Comparison of ENCODE assay signal across 9 cellular contexts in the genomic region with DNA sequence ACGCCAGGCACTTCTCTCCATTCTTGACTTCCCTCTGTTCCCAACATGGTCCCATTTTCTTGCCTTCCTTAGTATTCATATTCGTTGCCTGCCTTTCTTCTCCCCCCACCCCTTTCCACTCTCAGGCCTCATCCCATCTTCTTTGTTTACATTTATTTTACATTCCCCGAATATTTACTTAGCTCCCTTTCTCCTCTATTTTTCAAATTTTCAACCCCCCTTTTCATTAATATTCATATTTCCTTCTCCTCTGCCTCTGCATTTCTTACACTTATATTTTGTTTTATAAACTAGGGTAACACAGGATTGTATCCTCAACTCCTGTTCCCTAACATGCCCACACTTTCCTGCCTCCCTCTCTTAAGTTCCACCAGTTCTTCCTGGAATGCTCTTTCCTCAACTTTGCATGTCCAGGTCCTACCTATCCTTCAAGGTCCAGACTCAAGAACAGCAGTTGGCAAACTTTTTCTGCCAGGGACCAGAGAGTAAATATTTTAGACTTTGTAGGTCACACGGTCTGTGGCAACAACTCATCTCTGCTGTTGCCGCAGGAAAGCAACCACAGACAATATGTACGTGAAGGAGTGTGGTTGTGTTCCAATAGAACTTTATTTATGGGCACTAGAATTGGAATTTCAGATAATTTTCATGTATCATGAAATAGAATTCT. TPM values are rescaled to one million over a fixed set of nuclear protein-coding genes. Genes with fewer than 3 reads are reported as not detected.
DNase-seq lines count a peak whose midpoint lies in the region; ATAC-seq and TF ChIP-seq lines count a peak whose summit lies in the region.
"Had no signal": no experiment of that assay in that cellular context is flagged by ENCODE, and none has a peak within 500 bp of the region (broad histone marks: within the 10 kb centered on the region; RNA-seq: fewer than 3 reads in every experiment).

No MANE protein-coding gene starts in this region.

- TF ChIP-seq CTCF in OCI-LY1 (IDR thresholded peaks at IDR 0.05; ENCODE audit: low read length) (no peak), endothelial cell (IDR thresholded peaks at IDR 0.05; ENCODE audit: unreplicated experiment) (no peak), parathyroid adenoma (IDR thresholded peaks at IDR 0.05) (no peak)

- H4K20me1 ChIP-seq in OCI-LY1 (ENCODE audit: insufficient read depth, low read length): peaks cover 2% of the 10 kb centered on the region; the same call in 1 of the 2 replicates

- peak overlapping the region; percentile 75 for H3K4me3 ChIP-seq in OCI-LY1 (ENCODE audit: low read depth, low read length, poor library complexity, severe bottlenecking)
- peak overlapping the region; percentile 59 for H3K4me3 ChIP-seq in parathyroid adenoma (ENCODE audit: low read depth, low read length)

- H3K9me3 Mint-ChIP-seq in endothelial cell (ENCODE audit: unreplicated experiment): no peaks in the 10 kb centered on the region

- H3K27ac ChIP-seq in OCI-LY1 (ENCODE audit: low read depth, low read length, poor library complexity, severe bottlenecking): no peak overlapping the region
- H3K27ac ChIP-seq in parathyroid adenoma: peak overlapping the region; percentile 77

- peaks cover 51% of the 10 kb centered on the region for H3K4me1 Mint-ChIP-seq in endothelial cell (ENCODE audit: unreplicated experiment)

- H2AFZ ChIP-seq in OCI-LY1 (ENCODE audit: low read length) (peak overlapping the region; percentile 95; the same call in 1 of the 2 replicates), parathyroid adenoma (peak overlapping the region; percentile 90)

- H3K27ac Mint-ChIP-seq in endothelial cell (ENCODE audit: unreplicated experiment): peak overlapping the region; percentile 91

- H3K27me3 ChIP-seq in OCI-LY1 (ENCODE audit: insufficient read depth, low read length): no peaks in the 10 kb centered on the region; the same call in 1 of the 2 replicates
- no peaks in the 10 kb centered on the region for H3K27me3 ChIP-seq in parathyroid adenoma (ENCODE audit: control insufficient read depth, insufficient read depth, low read length)

- ATAC-seq in GM18517 (IDR thresholded peaks at IDR 0.05; ENCODE audit: unreplicated experiment): no peak
- ATAC-seq in esophagus mucosa: no peak
- no peak for ATAC-seq in HG02938 (IDR thresholded peaks at IDR 0.05; ENCODE audit: unreplicated experiment)

- H3K4me3 Mint-ChIP-seq in endothelial cell (ENCODE audit: unreplicated experiment): peak overlapping the region; percentile 87

- H3F3A ChIP-seq in OCI-LY1 (ENCODE audit: insufficient read depth, low read length): no peaks in the 10 kb centered on the region

- H3K4me1 ChIP-seq in ES-I3 (ENCODE audit: insufficient read depth, low read length) (peaks cover 24% of the 10 kb centered on the region), OCI-LY1 (ENCODE audit: insufficient read depth, low read length, severe bottlenecking) (peaks cover 18% of the 10 kb centered on the region), parathyroid adenoma (peaks cover 2% of the 10 kb centered on the region)

- no peaks in the 10 kb centered on the region for H3K9me2 ChIP-seq in OCI-LY1 (ENCODE audit: low read depth, low read length)

- H3K4me2 ChIP-seq in OCI-LY1 (ENCODE audit: low read length) (peak overlapping the region; percentile 100), parathyroid adenoma (ENCODE audit: low read length) (peak overlapping the region; percentile 79)

- peaks cover 52% of the 10 kb centered on the region for H3K36me3 Mint-ChIP-seq in endothelial cell (ENCODE audit: low read depth, unreplicated experiment)

- DNase-seq in endothelial cell (ENCODE audit: low spot score) (no peak), SK-N-DZ (ENCODE audit: low spot score) (no peak)

- H3K36me3 ChIP-seq in ES-I3 (ENCODE audit: insufficient read depth, low read length) (no peaks in the 10 kb centered on the region; the same call in 1 of the 2 replicates), OCI-LY1 (ENCODE audit: insufficient read depth, low read length) (no peaks in the 10 kb centered on the region), parathyroid adenoma (ENCODE audit: control insufficient read depth, insufficient read depth, low read length) (no peaks in the 10 kb centered on the region)

- H3K27me3 Mint-ChIP-seq in endothelial cell (ENCODE audit: unreplicated experiment): peaks cover 33% of the 10 kb centered on the region

- H3K9ac ChIP-seq in ES-I3 (ENCODE audit: low read depth, low read length): peak overlapping the region; percentile 77; the same call in 1 of the 2 replicates
- peak overlapping the region; percentile 87; the same call in 1 of the 2 replicates for H3K9ac ChIP-seq in OCI-LY1 (ENCODE audit: low read length)
- H3K9ac ChIP-seq in parathyroid adenoma: no peak overlapping the region

- H3K79me2 ChIP-seq in OCI-LY1 (ENCODE audit: insufficient read depth, low read length) (no peaks in the 10 kb centered on the region), parathyroid adenoma (peaks cover 11% of the 10 kb centered on the region)

- H3K9me3 ChIP-seq in ES-I3 (ENCODE audit: control insufficient read depth, insufficient read depth, low read length): no peaks in the 10 kb centered on the region
- no peaks in the 10 kb centered on the region for H3K9me3 ChIP-seq in OCI-LY1 (ENCODE audit: low read length)
- H3K9me3 ChIP-seq in parathyroid adenoma (ENCODE audit: control insufficient read depth, low read length): no peaks in the 10 kb centered on the region

RNA-seq across cellular contexts. Expression of gene A3GALT2, which starts 29.8 kb away (rescaled TPM):
- total RNA-seq in endothelial cell (ENCODE audit: unreplicated experiment): not detected
- total RNA-seq in esophagus mucosa: not detected
- not detected in 2 replicates for polyA plus RNA-seq in SK-N-DZ (2014; cell fraction: cytosol; rRNA removed)
- not detected in 2 replicates for polyA plus RNA-seq in SK-N-DZ (2014; cell fraction: nucleus; rRNA removed)
- total RNA-seq: glomerular endothelial cell had no signal
